16 cellular contexts compared by ENCODE assay signal in genomic region chr19:10756371-10756770, GRCh38. TPM values are rescaled to one million over a fixed set of nuclear protein-coding genes. Genes with fewer than 3 reads are reported as not detected.
DNase-seq lines count a peak whose midpoint lies in the region; ATAC-seq and TF ChIP-seq lines count a peak whose summit lies in the region.
"Had no signal": no experiment of that assay in that cellular context is flagged by ENCODE, and none has a peak within 500 bp of the region (broad histone marks: within the 10 kb centered on the region; RNA-seq: fewer than 3 reads in every experiment).

No MANE protein-coding gene starts in this region.

- peak; percentile 64 for DNase-seq in NCI-H82 (lab: John Stamatoyannopoulos, UW)
- no peak for DNase-seq in NCI-H82 treated with DMSO at 0.1 percent for 48 hours (lab: John Stamatoyannopoulos, UW; ENCODE audit: unreplicated experiment)
- no peak for DNase-seq in Panc1 (ENCODE audit: low read depth, low spot score)
- DNase-seq in central memory CD8-positive, alpha-beta T cell (ENCODE audit: low spot score in 2 of 2): no peak
- no peak for DNase-seq in nephron progenitor cell
- no peak for DNase-seq in osteoblast (ENCODE audit: insufficient read length, low spot score, missing footprints)
- DNase-seq: left cardiac atrium, NCI-H1417 treated with DMSO at 0.1 percent for 48 hours, NCI-H226, SJCRH30 had no signal

- intact Hi-C loops in Panc1 (cut with micrococcal nuclease; ENCODE audit: unreplicated experiment): no loop called here

- H3K4me2 ChIP-seq in osteoblast (ENCODE audit: insufficient read depth, low read length): no peak overlapping the region
- H3K4me2 ChIP-seq: KMS-11 had no signal

- H3K27ac Mint-ChIP-seq in central memory CD8-positive, alpha-beta T cell (ENCODE audit: low read depth): peak overlapping the region; percentile 77
- peak overlapping the region; percentile 75 for H3K27ac Mint-ChIP-seq in nephron progenitor cell

- in situ Hi-C loops in Panc1 (cut with HindIII; ENCODE audit: low pct_unique_long_range_greater_than_20kb, low sequenced_read_pairs): no loop called here

- peaks cover 54% of the 10 kb centered on the region for H4K20me1 ChIP-seq in osteoblast (ENCODE audit: insufficient read depth, low read length)

- H3K4me3 Mint-ChIP-seq in central memory CD8-positive, alpha-beta T cell: peak overlapping the region; percentile 25
- H3K4me3 Mint-ChIP-seq in nephron progenitor cell: no peak overlapping the region

- H3K9me3 ChIP-seq in Panc1 (ENCODE audit: control insufficient read depth, insufficient read depth, low read depth, low read length) (no peaks in the 10 kb centered on the region), osteoblast (ENCODE audit: low read depth, low read length) (no peaks in the 10 kb centered on the region)
- H3K9me3 ChIP-seq: ascending aorta, SJCRH30 had no signal

- ATAC-seq in Panc1 (0 out of 2 replicates have a peak, but pooled peaks have one; percentile 24), GM21367 (IDR thresholded peaks at IDR 0.05; ENCODE audit: unreplicated experiment) (no peak), HG02885 (IDR thresholded peaks at IDR 0.05; ENCODE audit: poor library complexity, unreplicated experiment) (no peak)
- no peak for ATAC-seq in central memory CD8-positive, alpha-beta T cell (replicated peaks; ENCODE audit: extremely low read depth, poor library complexity, severe bottlenecking)
- ATAC-seq: left cardiac atrium had no signal

- H3K27me3 ChIP-seq in Panc1 (ENCODE audit: control insufficient read depth, insufficient read depth, low read length): no peaks in the 10 kb centered on the region
- H3K27me3 ChIP-seq in osteoblast (ENCODE audit: insufficient read depth, low read length): no peaks in the 10 kb centered on the region
- H3K27me3 ChIP-seq: ascending aorta, SJCRH30 had no signal

- H2AFZ ChIP-seq in osteoblast (ENCODE audit: low read length): no peak overlapping the region

- no peaks in the 10 kb centered on the region for H3K36me3 ChIP-seq in Panc1 (ENCODE audit: control insufficient read depth, insufficient read depth, low read length)
- H3K36me3 ChIP-seq in osteoblast (ENCODE audit: insufficient read depth, low read length): peaks cover 3% of the 10 kb centered on the region

- H3K9me3 Mint-ChIP-seq in central memory CD8-positive, alpha-beta T cell: no peaks in the 10 kb centered on the region
- no peaks in the 10 kb centered on the region for H3K9me3 Mint-ChIP-seq in nephron progenitor cell

- H3K27me3 Mint-ChIP-seq in central memory CD8-positive, alpha-beta T cell: no peaks in the 10 kb centered on the region
- no peaks in the 10 kb centered on the region for H3K27me3 Mint-ChIP-seq in nephron progenitor cell (ENCODE audit: low read depth, poor library complexity)

- POLR2A ChIA-PET in Panc1 (lab: Charles Lee): no interaction called here

- H3K36me3 Mint-ChIP-seq in central memory CD8-positive, alpha-beta T cell (ENCODE audit: insufficient read depth): peaks cover 28% of the 10 kb centered on the region
- peaks cover 18% of the 10 kb centered on the region for H3K36me3 Mint-ChIP-seq in nephron progenitor cell (ENCODE audit: low read depth)

- H3K4me3 ChIP-seq in Panc1 (ENCODE audit: low read depth in 2 of 2, low read length in 2 of 2) (no peak overlapping the region), osteoblast (ENCODE audit: insufficient read depth, low read length) (no peak overlapping the region)
- H3K4me3 ChIP-seq: ascending aorta, SJCRH30 had no signal

- H3K27ac ChIP-seq in Panc1 (ENCODE audit: low read length) (no peak overlapping the region), osteoblast (ENCODE audit: low read depth, low read length) (no peak overlapping the region)
- H3K27ac ChIP-seq: 22Rv1, ascending aorta, C4-2B, KMS-11, SJCRH30 had no signal

- H3K79me2 ChIP-seq in osteoblast (ENCODE audit: insufficient read depth, low read length): peaks cover 80% of the 10 kb centered on the region

- CTCF ChIA-PET in Panc1 (lab: Charles Lee): interaction anchor here (0.5 kb wide), 1 partner anchor 28 kb away, joined by 4 read pairs; no protein-coding TSS in a partner anchor

- H3K4me1 ChIP-seq in Panc1 (ENCODE audit: control insufficient read depth, insufficient read depth, low read length) (peaks cover 15% of the 10 kb centered on the region), osteoblast (ENCODE audit: insufficient read depth, low read length) (peaks cover 8% of the 10 kb centered on the region)
- H3K4me1 ChIP-seq: SJCRH30 had no signal

- H3K4me1 Mint-ChIP-seq in central memory CD8-positive, alpha-beta T cell: peaks cover 73% of the 10 kb centered on the region
- peaks cover 21% of the 10 kb centered on the region for H3K4me1 Mint-ChIP-seq in nephron progenitor cell

- no TSS peak for BruUV-seq in Panc1 (replicated peaks; lab: Mats Ljungman, UMichigan)

- no peak for TF ChIP-seq CTCF in Panc1 (IDR thresholded peaks at IDR 0.05)
- no peak for TF ChIP-seq CTCF in nephron progenitor cell (IDR thresholded peaks at IDR 0.05)
- TF ChIP-seq CTCF in osteoblast (IDR thresholded peaks at IDR 0.05; ENCODE audit: extremely low read depth, low read depth, low read length): no peak

RNA-seq across cellular contexts. Expression of gene DNM2, which starts 38.5 kb away (rescaled TPM):
- 125 TPM for total RNA-seq in Panc1 (2021; ENCODE audit: unreplicated experiment)
- polyA plus RNA-seq in Panc1 (2012; ENCODE audit: insufficient read length): 163 TPM
- total RNA-seq in osteoblast: 89.6 and 102 TPM in 2 replicates

RNA-seq across cellular contexts. Expression of gene QTRT1, which starts 55.1 kb away (rescaled TPM):
- total RNA-seq in Panc1 (2021; ENCODE audit: unreplicated experiment) (69.9 TPM), osteoblast (34.0 and 36.5 TPM in 2 replicates)
- polyA plus RNA-seq in Panc1 (2012; ENCODE audit: insufficient read length): 67.0 TPM
